Comparison of ENCODE assay signal across 1 cellular context in the genomic region with DNA sequence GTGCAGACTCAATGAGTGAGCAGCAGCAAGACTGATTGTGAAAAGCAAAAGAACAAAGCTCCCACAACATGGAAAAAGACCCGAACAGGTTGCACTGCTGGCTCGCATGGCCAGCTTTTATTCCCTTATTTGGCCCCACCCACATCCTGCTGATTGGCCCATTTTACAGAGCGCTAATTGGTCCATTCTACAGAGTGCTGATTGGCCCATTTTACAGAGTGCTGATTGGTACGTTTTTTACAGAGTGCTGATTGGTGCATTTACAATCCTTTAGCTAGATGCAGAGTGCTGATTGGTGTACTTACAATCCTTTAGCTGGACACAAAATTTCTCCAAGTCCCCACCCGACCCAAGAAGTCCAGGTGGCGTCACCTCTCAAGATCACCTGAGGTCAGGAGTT.
A peak's percentile ranks its signal among the peaks of the same experiment; 100 is the strongest.
TF ChIP-seq lines count a peak whose summit lies in the region.

No MANE protein-coding gene starts in this region.

TF ChIP-seq in HepG2, 621 proteins besides CTCF, POLR2A, EP300 and RAD21:
- TF ChIP-seq REL (CRISPR knock-in tag; conservative IDR thresholded peaks at IDR 0.05), result no peak
- TF ChIP-seq, protein P1, sequence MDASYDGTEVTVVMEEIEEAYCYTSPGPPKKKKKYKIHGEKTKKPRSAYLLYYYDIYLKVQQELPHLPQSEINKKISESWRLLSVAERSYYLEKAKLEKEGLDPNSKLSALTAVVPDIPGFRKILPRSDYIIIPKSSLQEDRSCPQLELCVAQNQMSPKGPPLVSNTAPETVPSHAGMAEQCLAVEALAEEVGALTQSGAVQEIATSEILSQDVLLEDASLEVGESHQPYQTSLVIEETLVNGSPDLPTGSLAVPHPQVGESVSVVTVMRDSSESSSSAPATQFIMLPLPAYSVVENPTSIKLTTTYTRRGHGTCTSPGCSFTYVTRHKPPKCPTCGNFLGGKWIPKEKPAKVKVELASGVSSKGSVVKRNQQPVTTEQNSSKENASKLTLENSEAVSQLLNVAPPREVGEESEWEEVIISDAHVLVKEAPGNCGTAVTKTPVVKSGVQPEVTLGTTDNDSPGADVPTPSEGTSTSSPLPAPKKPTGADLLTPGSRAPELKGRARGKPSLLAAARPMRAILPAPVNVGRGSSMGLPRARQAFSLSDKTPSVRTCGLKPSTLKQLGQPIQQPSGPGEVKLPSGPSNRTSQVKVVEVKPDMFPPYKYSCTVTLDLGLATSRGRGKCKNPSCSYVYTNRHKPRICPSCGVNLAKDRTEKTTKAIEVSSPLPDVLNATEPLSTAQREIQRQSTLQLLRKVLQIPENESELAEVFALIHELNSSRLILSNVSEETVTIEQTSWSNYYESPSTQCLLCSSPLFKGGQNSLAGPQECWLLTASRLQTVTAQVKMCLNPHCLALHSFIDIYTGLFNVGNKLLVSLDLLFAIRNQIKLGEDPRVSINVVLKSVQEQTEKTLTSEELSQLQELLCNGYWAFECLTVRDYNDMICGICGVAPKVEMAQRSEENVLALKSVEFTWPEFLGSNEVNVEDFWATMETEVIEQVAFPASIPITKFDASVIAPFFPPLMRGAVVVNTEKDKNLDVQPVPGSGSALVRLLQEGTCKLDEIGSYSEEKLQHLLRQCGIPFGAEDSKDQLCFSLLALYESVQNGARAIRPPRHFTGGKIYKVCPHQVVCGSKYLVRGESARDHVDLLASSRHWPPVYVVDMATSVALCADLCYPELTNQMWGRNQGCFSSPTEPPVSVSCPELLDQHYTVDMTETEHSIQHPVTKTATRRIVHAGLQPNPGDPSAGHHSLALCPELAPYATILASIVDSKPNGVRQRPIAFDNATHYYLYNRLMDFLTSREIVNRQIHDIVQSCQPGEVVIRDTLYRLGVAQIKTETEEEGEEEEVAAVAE (CRISPR knock-in tag; IDR thresholded peaks at IDR 0.05; ENCODE audit: borderline replicate concordance), result no peak
- peak in 1 of 2 experiments; percentile 35; a peak in 1 of 4 replicates for TF ChIP-seq MAFK (conservative IDR thresholded peaks at IDR 0.05 in 1 of 2, IDR thresholded peaks at IDR 0.05 in 1 of 2; ENCODE audit: low read length in 2 of 2)
- TF ChIP-seq, protein P2, sequence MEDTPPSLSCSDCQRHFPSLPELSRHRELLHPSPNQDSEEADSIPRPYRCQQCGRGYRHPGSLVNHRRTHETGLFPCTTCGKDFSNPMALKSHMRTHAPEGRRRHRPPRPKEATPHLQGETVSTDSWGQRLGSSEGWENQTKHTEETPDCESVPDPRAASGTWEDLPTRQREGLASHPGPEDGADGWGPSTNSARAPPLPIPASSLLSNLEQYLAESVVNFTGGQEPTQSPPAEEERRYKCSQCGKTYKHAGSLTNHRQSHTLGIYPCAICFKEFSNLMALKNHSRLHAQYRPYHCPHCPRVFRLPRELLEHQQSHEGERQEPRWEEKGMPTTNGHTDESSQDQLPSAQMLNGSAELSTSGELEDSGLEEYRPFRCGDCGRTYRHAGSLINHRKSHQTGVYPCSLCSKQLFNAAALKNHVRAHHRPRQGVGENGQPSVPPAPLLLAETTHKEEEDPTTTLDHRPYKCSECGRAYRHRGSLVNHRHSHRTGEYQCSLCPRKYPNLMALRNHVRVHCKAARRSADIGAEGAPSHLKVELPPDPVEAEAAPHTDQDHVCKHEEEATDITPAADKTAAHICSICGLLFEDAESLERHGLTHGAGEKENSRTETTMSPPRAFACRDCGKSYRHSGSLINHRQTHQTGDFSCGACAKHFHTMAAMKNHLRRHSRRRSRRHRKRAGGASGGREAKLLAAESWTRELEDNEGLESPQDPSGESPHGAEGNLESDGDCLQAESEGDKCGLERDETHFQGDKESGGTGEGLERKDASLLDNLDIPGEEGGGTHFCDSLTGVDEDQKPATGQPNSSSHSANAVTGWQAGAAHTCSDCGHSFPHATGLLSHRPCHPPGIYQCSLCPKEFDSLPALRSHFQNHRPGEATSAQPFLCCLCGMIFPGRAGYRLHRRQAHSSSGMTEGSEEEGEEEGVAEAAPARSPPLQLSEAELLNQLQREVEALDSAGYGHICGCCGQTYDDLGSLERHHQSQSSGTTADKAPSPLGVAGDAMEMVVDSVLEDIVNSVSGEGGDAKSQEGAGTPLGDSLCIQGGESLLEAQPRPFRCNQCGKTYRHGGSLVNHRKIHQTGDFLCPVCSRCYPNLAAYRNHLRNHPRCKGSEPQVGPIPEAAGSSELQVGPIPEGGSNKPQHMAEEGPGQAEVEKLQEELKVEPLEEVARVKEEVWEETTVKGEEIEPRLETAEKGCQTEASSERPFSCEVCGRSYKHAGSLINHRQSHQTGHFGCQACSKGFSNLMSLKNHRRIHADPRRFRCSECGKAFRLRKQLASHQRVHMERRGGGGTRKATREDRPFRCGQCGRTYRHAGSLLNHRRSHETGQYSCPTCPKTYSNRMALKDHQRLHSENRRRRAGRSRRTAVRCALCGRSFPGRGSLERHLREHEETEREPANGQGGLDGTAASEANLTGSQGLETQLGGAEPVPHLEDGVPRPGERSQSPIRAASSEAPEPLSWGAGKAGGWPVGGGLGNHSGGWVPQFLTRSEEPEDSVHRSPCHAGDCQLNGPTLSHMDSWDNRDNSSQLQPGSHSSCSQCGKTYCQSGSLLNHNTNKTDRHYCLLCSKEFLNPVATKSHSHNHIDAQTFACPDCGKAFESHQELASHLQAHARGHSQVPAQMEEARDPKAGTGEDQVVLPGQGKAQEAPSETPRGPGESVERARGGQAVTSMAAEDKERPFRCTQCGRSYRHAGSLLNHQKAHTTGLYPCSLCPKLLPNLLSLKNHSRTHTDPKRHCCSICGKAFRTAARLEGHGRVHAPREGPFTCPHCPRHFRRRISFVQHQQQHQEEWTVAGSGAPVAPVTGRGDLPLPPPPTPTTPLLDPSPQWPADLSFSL (CRISPR knock-in tag; IDR thresholded peaks at IDR 0.05), result no peak
- TF ChIP-seq, protein P3, sequence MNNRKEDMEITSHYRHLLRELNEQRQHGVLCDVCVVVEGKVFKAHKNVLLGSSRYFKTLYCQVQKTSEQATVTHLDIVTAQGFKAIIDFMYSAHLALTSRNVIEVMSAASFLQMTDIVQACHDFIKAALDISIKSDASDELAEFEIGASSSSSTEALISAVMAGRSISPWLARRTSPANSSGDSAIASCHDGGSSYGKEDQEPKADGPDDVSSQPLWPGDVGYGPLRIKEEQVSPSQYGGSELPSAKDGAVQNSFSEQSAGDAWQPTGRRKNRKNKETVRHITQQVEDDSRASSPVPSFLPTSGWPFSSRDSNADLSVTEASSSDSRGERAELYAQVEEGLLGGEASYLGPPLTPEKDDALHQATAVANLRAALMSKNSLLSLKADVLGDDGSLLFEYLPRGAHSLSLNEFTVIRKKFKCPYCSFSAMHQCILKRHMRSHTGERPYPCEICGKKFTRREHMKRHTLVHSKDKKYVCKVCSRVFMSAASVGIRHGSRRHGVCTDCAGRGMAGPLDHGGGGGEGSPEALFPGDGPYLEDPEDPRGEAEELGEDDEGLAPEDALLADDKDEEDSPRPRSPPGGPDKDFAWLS (CRISPR knock-in tag; IDR thresholded peaks at IDR 0.05; ENCODE audit: borderline replicate concordance), result no peak
- no peak for TF ChIP-seq HES4 (CRISPR knock-in tag; IDR thresholded peaks at IDR 0.05; ENCODE audit: borderline replicate concordance)
- TF ChIP-seq, protein P4, sequence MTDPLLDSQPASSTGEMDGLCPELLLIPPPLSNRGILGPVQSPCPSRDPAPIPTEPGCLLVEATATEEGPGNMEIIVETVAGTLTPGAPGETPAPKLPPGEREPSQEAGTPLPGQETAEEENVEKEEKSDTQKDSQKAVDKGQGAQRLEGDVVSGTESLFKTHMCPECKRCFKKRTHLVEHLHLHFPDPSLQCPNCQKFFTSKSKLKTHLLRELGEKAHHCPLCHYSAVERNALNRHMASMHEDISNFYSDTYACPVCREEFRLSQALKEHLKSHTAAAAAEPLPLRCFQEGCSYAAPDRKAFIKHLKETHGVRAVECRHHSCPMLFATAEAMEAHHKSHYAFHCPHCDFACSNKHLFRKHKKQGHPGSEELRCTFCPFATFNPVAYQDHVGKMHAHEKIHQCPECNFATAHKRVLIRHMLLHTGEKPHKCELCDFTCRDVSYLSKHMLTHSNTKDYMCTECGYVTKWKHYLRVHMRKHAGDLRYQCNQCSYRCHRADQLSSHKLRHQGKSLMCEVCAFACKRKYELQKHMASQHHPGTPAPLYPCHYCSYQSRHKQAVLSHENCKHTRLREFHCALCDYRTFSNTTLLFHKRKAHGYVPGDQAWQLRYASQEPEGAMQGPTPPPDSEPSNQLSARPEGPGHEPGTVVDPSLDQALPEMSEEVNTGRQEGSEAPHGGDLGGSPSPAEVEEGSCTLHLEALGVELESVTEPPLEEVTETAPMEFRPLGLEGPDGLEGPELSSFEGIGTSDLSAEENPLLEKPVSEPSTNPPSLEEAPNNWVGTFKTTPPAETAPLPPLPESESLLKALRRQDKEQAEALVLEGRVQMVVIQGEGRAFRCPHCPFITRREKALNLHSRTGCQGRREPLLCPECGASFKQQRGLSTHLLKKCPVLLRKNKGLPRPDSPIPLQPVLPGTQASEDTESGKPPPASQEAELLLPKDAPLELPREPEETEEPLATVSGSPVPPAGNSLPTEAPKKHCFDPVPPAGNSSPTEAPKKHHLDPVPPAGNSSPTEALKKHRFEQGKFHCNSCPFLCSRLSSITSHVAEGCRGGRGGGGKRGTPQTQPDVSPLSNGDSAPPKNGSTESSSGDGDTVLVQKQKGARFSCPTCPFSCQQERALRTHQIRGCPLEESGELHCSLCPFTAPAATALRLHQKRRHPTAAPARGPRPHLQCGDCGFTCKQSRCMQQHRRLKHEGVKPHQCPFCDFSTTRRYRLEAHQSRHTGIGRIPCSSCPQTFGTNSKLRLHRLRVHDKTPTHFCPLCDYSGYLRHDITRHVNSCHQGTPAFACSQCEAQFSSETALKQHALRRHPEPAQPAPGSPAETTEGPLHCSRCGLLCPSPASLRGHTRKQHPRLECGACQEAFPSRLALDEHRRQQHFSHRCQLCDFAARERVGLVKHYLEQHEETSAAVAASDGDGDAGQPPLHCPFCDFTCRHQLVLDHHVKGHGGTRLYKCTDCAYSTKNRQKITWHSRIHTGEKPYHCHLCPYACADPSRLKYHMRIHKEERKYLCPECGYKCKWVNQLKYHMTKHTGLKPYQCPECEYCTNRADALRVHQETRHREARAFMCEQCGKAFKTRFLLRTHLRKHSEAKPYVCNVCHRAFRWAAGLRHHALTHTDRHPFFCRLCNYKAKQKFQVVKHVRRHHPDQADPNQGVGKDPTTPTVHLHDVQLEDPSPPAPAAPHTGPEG (CRISPR knock-in tag; IDR thresholded peaks at IDR 0.05), result no peak
- TF ChIP-seq MAFF (IDR thresholded peaks at IDR 0.05; ENCODE audit: low read depth, low read length), result peak; percentile 27; the same call in 1 of the 2 replicates
- TF ChIP-seq NFYC (CRISPR knock-in tag; IDR thresholded peaks at IDR 0.05), result 0 out of 2 replicates have a peak, but pooled peaks have one; percentile 10
